Comparison of ENCODE assay signal across 19 cellular contexts in the genomic region with DNA sequence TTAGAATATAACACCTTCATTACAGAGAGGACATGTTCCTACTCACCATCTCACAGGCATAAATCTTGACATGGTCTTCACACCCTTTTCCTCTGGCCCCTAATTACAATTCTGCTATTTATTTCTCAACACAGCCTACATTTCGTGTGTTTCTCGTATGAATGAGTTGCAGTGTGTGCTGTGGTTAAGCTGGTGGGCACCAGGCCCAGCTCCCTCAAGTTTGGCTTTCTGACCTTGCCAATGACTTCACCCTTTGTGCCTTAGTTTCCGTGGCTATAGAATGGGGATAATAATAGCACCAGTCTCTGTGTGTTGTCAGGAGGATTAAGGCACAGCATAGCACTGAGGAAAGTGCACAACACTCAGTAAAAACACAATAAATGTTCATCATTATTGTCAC. TPM values are rescaled to one million over a fixed set of nuclear protein-coding genes. Genes with fewer than 3 reads are reported as not detected.
DNase-seq lines count a peak whose midpoint lies in the region; ATAC-seq and TF ChIP-seq lines count a peak whose summit lies in the region.
"Had no signal": no experiment of that assay in that cellular context is flagged by ENCODE, and none has a peak within 500 bp of the region (broad histone marks: within the 10 kb centered on the region; RNA-seq: fewer than 3 reads in every experiment).

No MANE protein-coding gene starts in this region.

- H3K9me3 Mint-ChIP-seq in brain = no peaks in the 10 kb centered on the region
- H3K9me3 Mint-ChIP-seq: activated naive CD4-positive, alpha-beta T cell treated with anti-CD3 and anti-CD28 coated beads, Interleukin-2, amount 10 ng/mL, durations not matched to agents 7 days and 5 days; CD8-positive, alpha-beta T cell had no signal

- 0 out of 2 replicates have a peak, but pooled peaks cover 3% of the 10 kb centered on the region for H3K4me1 ChIP-seq in HEK293 (ENCODE audit: control insufficient read depth, insufficient read depth, low read length)

- peak; percentile 75 for DNase-seq in AG10803 (ENCODE audit: low read depth)
- peak; percentile 32 for DNase-seq in myocyte (ENCODE audit: low read depth)
- no peak for DNase-seq in ureter (ENCODE audit: low spot score)
- DNase-seq in NCI-H2171 (lab: John Stamatoyannopoulos, UW) = no peak
- no peak for DNase-seq in activated CD4-positive, alpha-beta T cell treated with anti-CD3 and anti-CD28 coated beads, Interleukin-2, amount 50 U/mL, for 48 hours
- DNase-seq: activated CD4-positive, alpha-beta T cell treated with anti-CD3 and anti-CD28 coated beads for 1 hour; activated naive CD4-positive, alpha-beta T cell treated with anti-CD3 and anti-CD28 coated beads, Interleukin-2, amount 10 ng/mL, durations not matched to agents 7 days and 5 days; activated T-cell treated with anti-CD3 and anti-CD28 coated beads, Interleukin-2, amount 50 U/mL, for 48 hours; CD8-positive, alpha-beta T cell; DMS153; effector CD8-positive, alpha-beta T cell; KBM-7; NCI-H146; OCI-M1; SHP77 had no signal

- H3K9me3 ChIP-seq in HEK293 (ENCODE audit: control insufficient read depth, insufficient read depth, low read depth, low read length) = no peaks in the 10 kb centered on the region

- no peaks in the 10 kb centered on the region for H3K36me3 Mint-ChIP-seq in brain
- H3K36me3 Mint-ChIP-seq: activated naive CD4-positive, alpha-beta T cell treated with anti-CD3 and anti-CD28 coated beads, Interleukin-2, amount 10 ng/mL, durations not matched to agents 7 days and 5 days; CD8-positive, alpha-beta T cell had no signal

- no peak for ATAC-seq in GM19397 (IDR thresholded peaks at IDR 0.05; ENCODE audit: unreplicated experiment)
- ATAC-seq: CD8-positive, alpha-beta T cell; esophagus mucosa had no signal

- no peak overlapping the region for H3K27ac ChIP-seq in HEK293 (ENCODE audit: extremely low read depth, low read depth, low read length)

- no peaks in the 10 kb centered on the region for H3K27me3 Mint-ChIP-seq in brain
- H3K27me3 Mint-ChIP-seq: activated naive CD4-positive, alpha-beta T cell treated with anti-CD3 and anti-CD28 coated beads, Interleukin-2, amount 10 ng/mL, durations not matched to agents 7 days and 5 days had no signal

- H3K4me3 Mint-ChIP-seq in brain = peak overlapping the region in 2 of 5 experiments; percentile 1 to 3
- H3K4me3 Mint-ChIP-seq: activated naive CD4-positive, alpha-beta T cell treated with anti-CD3 and anti-CD28 coated beads, Interleukin-2, amount 10 ng/mL, durations not matched to agents 7 days and 5 days; CD8-positive, alpha-beta T cell had no signal

- CTCF ChIA-PET in HEK293 (lab: Yijun Ruan, JAX) = interaction anchor here (0.6 kb wide), 1 partner anchor 108 kb away, joined by 4 read pairs; no protein-coding TSS in a partner anchor

- H3K4me1 Mint-ChIP-seq in brain = peaks cover 21% of the 10 kb centered on the region
- H3K4me1 Mint-ChIP-seq: activated naive CD4-positive, alpha-beta T cell treated with anti-CD3 and anti-CD28 coated beads, Interleukin-2, amount 10 ng/mL, durations not matched to agents 7 days and 5 days had no signal

- POLR2A ChIA-PET in HEK293 (lab: Yijun Ruan, JAX) = no interaction called here

- TF ChIP-seq CTCF in AG10803 (conservative IDR thresholded peaks at IDR 0.05; ENCODE audit: low read length) (no peak), HEK293 (tag by site-specific recombination; IDR thresholded peaks at IDR 0.05) (no peak), brain (conservative IDR thresholded peaks at IDR 0.05) (no peak)

- peak overlapping the region in 4 of 5 experiments; percentile 5 to 52 (median 28) for H3K27ac Mint-ChIP-seq in brain
- H3K27ac Mint-ChIP-seq: activated naive CD4-positive, alpha-beta T cell treated with anti-CD3 and anti-CD28 coated beads, Interleukin-2, amount 10 ng/mL, durations not matched to agents 7 days and 5 days; CD8-positive, alpha-beta T cell had no signal

- no peaks in the 10 kb centered on the region for H3K36me3 ChIP-seq in HEK293 (ENCODE audit: control insufficient read depth in 2 of 2, insufficient read depth in 1 of 2, low read length in 2 of 2)

- H3K4me3 ChIP-seq in AG10803 (ENCODE audit: low read length) = no peak overlapping the region
- H3K4me3 ChIP-seq in HEK293 (ENCODE audit: low read depth, low read length) = no peak overlapping the region

TF ChIP-seq in HEK293, 187 proteins besides CTCF, POLR2A, EP300 and RAD21:
- TF ChIP-seq SP7 (tag by site-specific recombination; IDR thresholded peaks at IDR 0.05) = peak; percentile 64
- TF ChIP-seq, protein P1, sequence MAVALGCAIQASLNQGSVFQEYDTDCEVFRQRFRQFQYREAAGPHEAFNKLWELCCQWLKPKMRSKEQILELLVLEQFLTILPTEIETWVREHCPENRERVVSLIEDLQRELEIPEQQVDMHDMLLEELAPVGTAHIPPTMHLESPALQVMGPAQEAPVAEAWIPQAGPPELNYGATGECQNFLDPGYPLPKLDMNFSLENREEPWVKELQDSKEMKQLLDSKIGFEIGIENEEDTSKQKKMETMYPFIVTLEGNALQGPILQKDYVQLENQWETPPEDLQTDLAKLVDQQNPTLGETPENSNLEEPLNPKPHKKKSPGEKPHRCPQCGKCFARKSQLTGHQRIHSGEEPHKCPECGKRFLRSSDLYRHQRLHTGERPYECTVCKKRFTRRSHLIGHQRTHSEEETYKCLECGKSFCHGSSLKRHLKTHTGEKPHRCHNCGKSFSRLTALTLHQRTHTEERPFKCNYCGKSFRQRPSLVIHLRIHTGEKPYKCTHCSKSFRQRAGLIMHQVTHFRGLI (tag by site-specific recombination; IDR thresholded peaks at IDR 0.05) = no peak

RNA-seq across cellular contexts. Expression of a gene that starts 12.4 kb away (rescaled TPM):
- 6.7 TPM for polyA plus RNA-seq in brain (ENCODE audit: insufficient read depth, low read depth, low replicate concordance)
- total RNA-seq in myocyte = 17.8 and 18.1 TPM in 2 replicates
- 10.8 TPM for polyA plus RNA-seq in myocyte (2012)
- total RNA-seq in ureter = 18.8 TPM

Comparison
In these comparisons a context has a peak if more than half of its experiments do, and no peak if none do; other contexts are left out.
1. DNase-seq: peak in AG10803 (single experiment) and myocyte (single experiment); none in ureter (single experiment), NCI-H2171 (single experiment) and activated CD4-positive, alpha-beta T cell treated with anti-CD3 and anti-CD28 coated beads, Interleukin-2, amount 50 U/mL, for 48 hours (0 of 2).